Comparison of ENCODE assay signal across 8 cellular contexts in genomic region chr11:43943357-43943930, GRCh38. TPM values are rescaled to one million over a fixed set of nuclear protein-coding genes. Genes with fewer than 3 reads are reported as not detected.
DNase-seq lines count a peak whose midpoint lies in the region; ATAC-seq and TF ChIP-seq lines count a peak whose summit lies in the region.

No MANE protein-coding gene starts in this region.

- no peaks in the 10 kb centered on the region for H3K9me3 Mint-ChIP-seq in Calu3 (ENCODE audit: low read depth, unreplicated experiment)
- no peaks in the 10 kb centered on the region for H3K9me3 Mint-ChIP-seq in effector memory CD8-positive, alpha-beta T cell
- H3K9me3 Mint-ChIP-seq in neural progenitor cell: no peaks in the 10 kb centered on the region

- peaks cover 16% of the 10 kb centered on the region for H4K20me1 ChIP-seq in neural progenitor cell (ENCODE audit: low read depth)

- H3K27me3 ChIP-seq in neural progenitor cell: peaks cover 69% of the 10 kb centered on the region

- no peak overlapping the region for H3K9ac ChIP-seq in neural progenitor cell

- peak overlapping the region; percentile 59 for H3K4me3 Mint-ChIP-seq in Calu3 (ENCODE audit: low read depth, unreplicated experiment)
- H3K4me3 Mint-ChIP-seq in effector memory CD8-positive, alpha-beta T cell: peak overlapping the region; percentile 90 to 95
- peak overlapping the region; percentile 93 for H3K4me3 Mint-ChIP-seq in neural progenitor cell

- no peak for ATAC-seq in effector memory CD8-positive, alpha-beta T cell (replicated peaks)
- ATAC-seq in GM21529 (IDR thresholded peaks at IDR 0.05; ENCODE audit: unreplicated experiment): no peak

- TF ChIP-seq CTCF in Calu3 (IDR thresholded peaks at IDR 0.05; ENCODE audit: unreplicated experiment): no peak
- TF ChIP-seq CTCF in neural progenitor cell (IDR thresholded peaks at IDR 0.05): no peak

- H3K9me3 ChIP-seq in neural progenitor cell (ENCODE audit: low read depth): no peaks in the 10 kb centered on the region

- no peaks in the 10 kb centered on the region for H3K36me3 ChIP-seq in neural progenitor cell

- peak overlapping the region; percentile 99 for H3K4me2 ChIP-seq in neural progenitor cell

- H3K27me3 Mint-ChIP-seq in Calu3 (ENCODE audit: unreplicated experiment): peaks cover 82% of the 10 kb centered on the region
- peaks cover 59 to 83% of the 10 kb centered on the region in 2 donors for H3K27me3 Mint-ChIP-seq in effector memory CD8-positive, alpha-beta T cell
- peaks cover 45% of the 10 kb centered on the region for H3K27me3 Mint-ChIP-seq in neural progenitor cell (ENCODE audit: insufficient read depth, low read depth)

- DNase-seq in Calu3 (no peak), OCI-M1 (lab: John Stamatoyannopoulos, UW) (peak; percentile 43), neural progenitor cell (ENCODE audit: low spot score) (peak; percentile 53), NCI-H2196 (lab: John Stamatoyannopoulos, UW; ENCODE audit: unreplicated experiment) (no peak), NCI-H226 (no peak), NCI-H524 treated with DMSO at 0.1 percent for 48 hours (lab: John Stamatoyannopoulos, UW) (no peak)
- DNase-seq in effector memory CD8-positive, alpha-beta T cell: no peak

- peak overlapping the region; percentile 31 for H3K27ac Mint-ChIP-seq in Calu3 (ENCODE audit: unreplicated experiment)
- H3K27ac Mint-ChIP-seq in effector memory CD8-positive, alpha-beta T cell: no peak overlapping the region
- H3K27ac Mint-ChIP-seq in neural progenitor cell: peak overlapping the region; percentile 61

- H3K4me3 ChIP-seq in neural progenitor cell: peak overlapping the region; percentile 76

- H3K4me1 Mint-ChIP-seq in Calu3 (ENCODE audit: low read depth, unreplicated experiment): peaks cover 24% of the 10 kb centered on the region
- H3K4me1 Mint-ChIP-seq in effector memory CD8-positive, alpha-beta T cell (ENCODE audit: low read depth in 2 of 2): peaks cover 13% of the 10 kb centered on the region in 2 donors
- H3K4me1 Mint-ChIP-seq in neural progenitor cell: peaks cover 12% of the 10 kb centered on the region

- H2AFZ ChIP-seq in neural progenitor cell (replicated peaks): peak overlapping the region; percentile 86

- H3K27ac ChIP-seq in neural progenitor cell: no peak overlapping the region

- TSS peak; percentile 51 for BruUV-seq in Calu3 (replicated peaks; lab: Mats Ljungman, UMichigan)

- H3K36me3 Mint-ChIP-seq in Calu3 (ENCODE audit: insufficient read depth, unreplicated experiment): peaks cover 13% of the 10 kb centered on the region
- peaks cover 3% of the 10 kb centered on the region for H3K36me3 Mint-ChIP-seq in effector memory CD8-positive, alpha-beta T cell (ENCODE audit: insufficient read depth)
- H3K36me3 Mint-ChIP-seq in neural progenitor cell: peaks cover 2% of the 10 kb centered on the region

- H3F3A ChIP-seq in neural progenitor cell (ENCODE audit: low read depth): peaks cover 31% of the 10 kb centered on the region

- H3K4me1 ChIP-seq in neural progenitor cell: peaks cover 12% of the 10 kb centered on the region

- CTCF ChIA-PET in Calu3 (lab: Charles Lee): interaction anchor here (2.8 kb wide), 1 partner anchor 53 kb away, joined by 17 read pairs; no protein-coding TSS in a partner anchor

- no peaks in the 10 kb centered on the region for H3K79me2 ChIP-seq in neural progenitor cell (ENCODE audit: low read depth)

- intact Hi-C loops in Calu3 (cut with micrococcal nuclease; ENCODE audit: unreplicated experiment): no loop called here

RNA-seq across cellular contexts. Expression of gene C11orf96, which starts 1.0 kb away (rescaled TPM):
- 0.38 TPM in 1 of 2 replicates, not detected in the other for total RNA-seq in Calu3 (2022)
- total RNA-seq in neural progenitor cell (ENCODE audit: low replicate concordance): 0.32 and 5.4 TPM in 2 replicates

Comparison
In these comparisons a context has a peak if more than half of its experiments do, and no peak if none do; other contexts are left out.
1. DNase-seq: peak in OCI-M1 (single experiment) and neural progenitor cell (single experiment); none in Calu3 (single experiment), effector memory CD8-positive, alpha-beta T cell (0 of 3), NCI-H2196 (single experiment), NCI-H226 (single experiment) and NCI-H524 treated with DMSO at 0.1 percent for 48 hours (single experiment).
2. H3K27ac Mint-ChIP-seq: peak in Calu3 (single experiment) and neural progenitor cell (single experiment); none in effector memory CD8-positive, alpha-beta T cell (0 of 2).
3. Peak in every context shown above with its lines, with median percentiles within 50 percentile points of each other: H3K4me3 Mint-ChIP-seq.